Comparison of ENCODE assay signal across 16 cellular contexts in genomic region chr6:110040716-110041115, GRCh38.
DNase-seq lines count a peak whose midpoint lies in the region; ATAC-seq and TF ChIP-seq lines count a peak whose summit lies in the region.
"Had no signal": no experiment of that assay in that cellular context is flagged by ENCODE, and none has a peak within 500 bp of the region (broad histone marks: within the 10 kb centered on the region; RNA-seq: fewer than 3 reads in every experiment).

No MANE protein-coding gene starts in this region.

- H3K27me3 ChIP-seq in dorsolateral prefrontal cortex (no peaks in the 10 kb centered on the region), BE2C (no peaks in the 10 kb centered on the region; the same call in none of the 2 replicates)

- H3K27ac Mint-ChIP-seq in activated naive CD4-positive, alpha-beta T cell treated with anti-CD3 and anti-CD28 coated beads, Interleukin-2, amount 50 U/mL, for 24 hours: peak overlapping the region; percentile 70
- no peak overlapping the region for H3K27ac Mint-ChIP-seq in activated naive CD4-positive, alpha-beta T cell treated with anti-CD3 and anti-CD28 coated beads for 36 hours
- H3K27ac Mint-ChIP-seq in IgD-negative memory B cell (peak overlapping the region in 2 of 3 donors; percentile 6 to 64), osteocyte (ENCODE audit: unreplicated experiment) (no peak overlapping the region)

- no peaks in the 10 kb centered on the region for H3K9me3 Mint-ChIP-seq in activated naive CD4-positive, alpha-beta T cell treated with anti-CD3 and anti-CD28 coated beads, Interleukin-2, amount 50 U/mL, for 24 hours
- no peaks in the 10 kb centered on the region for H3K9me3 Mint-ChIP-seq in activated naive CD4-positive, alpha-beta T cell treated with anti-CD3 and anti-CD28 coated beads for 36 hours
- H3K9me3 Mint-ChIP-seq in IgD-negative memory B cell (no peaks in the 10 kb centered on the region), osteocyte (ENCODE audit: unreplicated experiment) (no peaks in the 10 kb centered on the region)
- H3K9me3 Mint-ChIP-seq: activated T-helper 1 cell treated with anti-CD3 and anti-CD28 coated beads, Interleukin-12 subunit alpha, Interleukin-12 subunit beta, Interleukin-2, Interleukin-4 antibody, amounts not matched to agents 30 ng/mL and 10 ng/mL and 1 ng/mL, durations not matched to agents 14 hours and 24 hours and 36 hours; dendritic cell treated with granulocyte-macrophage colony-stimulating factor and Interleukin-4, amounts not matched to agents 40 ng/mL and 50 ng/mL, for 4 days; type B pancreatic cell had no signal

- H3K36me3 ChIP-seq in BE2C: no peaks in the 10 kb centered on the region
- H3K36me3 ChIP-seq: WERI-Rb-1 had no signal

- no peaks in the 10 kb centered on the region for H3K36me3 Mint-ChIP-seq in activated naive CD4-positive, alpha-beta T cell treated with anti-CD3 and anti-CD28 coated beads, Interleukin-2, amount 50 U/mL, for 24 hours
- H3K36me3 Mint-ChIP-seq in activated naive CD4-positive, alpha-beta T cell treated with anti-CD3 and anti-CD28 coated beads for 36 hours (ENCODE audit: low read depth): no peaks in the 10 kb centered on the region
- H3K36me3 Mint-ChIP-seq in IgD-negative memory B cell (no peaks in the 10 kb centered on the region), osteocyte (ENCODE audit: unreplicated experiment) (no peaks in the 10 kb centered on the region)
- H3K36me3 Mint-ChIP-seq: type B pancreatic cell had no signal

- CTCF ChIA-PET in activated naive CD4-positive, alpha-beta T cell treated with anti-CD3 and anti-CD28 coated beads for 36 hours (lab: Charles Lee): interaction anchor here (0.6 to 6.8 kb wide), 34 partner anchors 9 to 556 kb away, joined by 3 to 134 read pairs (median 7); partner anchors contain the start of genes AK9 and FIG4

- DNase-seq in activated naive CD4-positive, alpha-beta T cell treated with anti-CD3 and anti-CD28 coated beads for 36 hours: no peak
- no peak for DNase-seq in dorsolateral prefrontal cortex
- DNase-seq in osteocyte (ENCODE audit: extremely low spot score, unreplicated experiment): peak; percentile 36
- no peak for DNase-seq in BE2C
- DNase-seq: glutamatergic neuron, GOT3, Right ventricle myocardium superior, T1000 had no signal

- H3K4me1 Mint-ChIP-seq in activated naive CD4-positive, alpha-beta T cell treated with anti-CD3 and anti-CD28 coated beads, Interleukin-2, amount 50 U/mL, for 24 hours: peaks cover 15% of the 10 kb centered on the region
- H3K4me1 Mint-ChIP-seq in activated naive CD4-positive, alpha-beta T cell treated with anti-CD3 and anti-CD28 coated beads for 36 hours (ENCODE audit: low read depth): peaks cover 12% of the 10 kb centered on the region
- H3K4me1 Mint-ChIP-seq in IgD-negative memory B cell (peaks cover 13 to 19% (median 15%) of the 10 kb centered on the region in 3 donors), osteocyte (ENCODE audit: unreplicated experiment) (peaks cover 5% of the 10 kb centered on the region)

- no peaks in the 10 kb centered on the region for H3K27me3 Mint-ChIP-seq in activated naive CD4-positive, alpha-beta T cell treated with anti-CD3 and anti-CD28 coated beads, Interleukin-2, amount 50 U/mL, for 24 hours
- no peaks in the 10 kb centered on the region for H3K27me3 Mint-ChIP-seq in activated naive CD4-positive, alpha-beta T cell treated with anti-CD3 and anti-CD28 coated beads for 36 hours (ENCODE audit: low read depth)
- H3K27me3 Mint-ChIP-seq in IgD-negative memory B cell (no peaks in the 10 kb centered on the region), osteocyte (ENCODE audit: unreplicated experiment) (peaks cover 26% of the 10 kb centered on the region)
- H3K27me3 Mint-ChIP-seq: type B pancreatic cell had no signal

- no peaks in the 10 kb centered on the region for H3K9me3 ChIP-seq in BE2C

- no peak for ATAC-seq in GM18858 (IDR thresholded peaks at IDR 0.05; ENCODE audit: unreplicated experiment)
- no peak for ATAC-seq in GM18498 (IDR thresholded peaks at IDR 0.05; ENCODE audit: unreplicated experiment)

- H3K4me3 ChIP-seq in dorsolateral prefrontal cortex (no peak overlapping the region), BE2C (ENCODE audit: low read depth, low read length) (no peak overlapping the region)

- peak overlapping the region in 46 of 59 donors; percentile 3 to 80 (median 56) for H3K27ac ChIP-seq in dorsolateral prefrontal cortex
- H3K27ac ChIP-seq: WERI-Rb-1 had no signal

- H3K4me1 ChIP-seq in BE2C: no peaks in the 10 kb centered on the region; the same call in 1 of the 2 replicates

- peak overlapping the region; percentile 51 for H3K4me3 Mint-ChIP-seq in activated naive CD4-positive, alpha-beta T cell treated with anti-CD3 and anti-CD28 coated beads, Interleukin-2, amount 50 U/mL, for 24 hours
- no peak overlapping the region for H3K4me3 Mint-ChIP-seq in activated naive CD4-positive, alpha-beta T cell treated with anti-CD3 and anti-CD28 coated beads for 36 hours
- H3K4me3 Mint-ChIP-seq in IgD-negative memory B cell: peak overlapping the region in 2 of 4 donors; percentile 52 to 63
- no peak overlapping the region for H3K4me3 Mint-ChIP-seq in osteocyte (ENCODE audit: unreplicated experiment)

- TF ChIP-seq CTCF in dorsolateral prefrontal cortex (IDR thresholded peaks at IDR 0.05 in 54 of 56, conservative IDR thresholded peaks at IDR 0.05 in 2 of 56; ENCODE audit: low read depth in 1 of 56, partially characterized antibody in 56 of 56) (no peak), osteocyte (IDR thresholded peaks at IDR 0.05) (no peak), BE2C (IDR thresholded peaks at IDR 0.05; ENCODE audit: low read depth, low read length) (no peak)

- intact Hi-C loops in activated naive CD4-positive, alpha-beta T cell treated with anti-CD3 and anti-CD28 coated beads for 36 hours (cut with micrococcal nuclease): loop anchor here (1.0 to 5.0 kb wide), 6 partner anchors 62 to 853 kb away; partner anchors contain the start of genes CD164, GPR6 and WASF1
- intact Hi-C loops in dorsolateral prefrontal cortex (cut with DNase I): loop anchor here in 1 of 2 donors (5.0 kb wide), 1 partner anchor 352 kb away; no protein-coding TSS in a partner anchor

Comparison
In these comparisons a context has a peak if more than half of its experiments do, and no peak if none do; other contexts are left out.
1. H3K27ac Mint-ChIP-seq: peak in activated naive CD4-positive, alpha-beta T cell treated with anti-CD3 and anti-CD28 coated beads, Interleukin-2, amount 50 U/mL, for 24 hours (single experiment) and IgD-negative memory B cell (2 of 3); none in activated naive CD4-positive, alpha-beta T cell treated with anti-CD3 and anti-CD28 coated beads for 36 hours (single experiment) and osteocyte (single experiment).